ENCODE assay signal across 13 cellular contexts in the genomic region with DNA sequence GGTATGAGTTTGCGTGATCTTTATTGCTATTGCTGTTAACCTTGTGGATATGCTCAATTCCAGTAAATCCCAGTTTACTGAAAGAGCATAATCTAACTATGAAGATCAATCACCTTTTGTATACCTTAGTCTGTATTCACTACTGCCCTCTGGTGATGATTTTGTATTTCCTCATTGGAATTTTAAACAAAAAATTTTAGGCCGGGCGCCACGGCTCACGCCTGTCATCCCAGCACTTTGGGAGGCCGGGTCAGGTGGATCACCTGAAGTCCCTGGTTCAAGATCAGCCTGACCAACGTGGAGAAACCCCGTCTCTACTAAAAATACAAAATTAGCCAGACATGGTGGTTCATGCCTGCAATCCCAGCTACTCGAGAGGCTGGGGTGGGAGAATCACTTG. TPM values are rescaled to one million over a fixed set of nuclear protein-coding genes. Genes with fewer than 3 reads are reported as not detected.
DNase-seq lines count a peak whose midpoint lies in the region; ATAC-seq and TF ChIP-seq lines count a peak whose summit lies in the region.
"Had no signal": no experiment of that assay in that cellular context is flagged by ENCODE, and none has a peak within 500 bp of the region (broad histone marks: within the 10 kb centered on the region; RNA-seq: fewer than 3 reads in every experiment).

No MANE protein-coding gene starts in this region.

- ATAC-seq in body of pancreas, result no peak
- ATAC-seq in GM19035 (IDR thresholded peaks at IDR 0.05; ENCODE audit: unreplicated experiment), result no peak
- ATAC-seq: stimulated activated naive CD8-positive, alpha-beta T cell treated with anti-CD3 and anti-CD28 coated beads, Interleukin-15, amount 100 ng/mL, for 72 hours had no signal

- peak; percentile 18 to 27 for TF ChIP-seq CTCF in Caco-2 (IDR thresholded peaks at IDR 0.05; ENCODE audit: insufficient read depth in 1 of 2, low read depth in 1 of 2, low read length in 1 of 2, severe bottlenecking in 1 of 2, unreplicated experiment in 1 of 2)
- TF ChIP-seq CTCF in HFF-Myc (IDR thresholded peaks at IDR 0.05; ENCODE audit: low read depth, low read length, missing control alignments), result peak; percentile 10
- TF ChIP-seq CTCF in body of pancreas (IDR thresholded peaks at IDR 0.05), result peak in 6 of 7 experiments; percentile 13 to 43 (median 30)
- TF ChIP-seq CTCF in mesothelial cell of epicardium (IDR thresholded peaks at IDR 0.05; ENCODE audit: unreplicated experiment), result peak; percentile 35

- TF ChIP-seq POLR2A in body of pancreas (IDR thresholded peaks at IDR 0.05), result no peak

- H3K36me3 ChIP-seq in Caco-2 (ENCODE audit: control insufficient read depth, insufficient read depth, low read length), result no peaks in the 10 kb centered on the region
- no peaks in the 10 kb centered on the region for H3K36me3 ChIP-seq in body of pancreas (replicated peaks in 1 of 2; ENCODE audit: insufficient read depth in 1 of 2, low read depth in 2 of 2)
- H3K36me3 ChIP-seq in H7 (replicated peaks; ENCODE audit: control insufficient read depth, insufficient read depth, low read length), result no peaks in the 10 kb centered on the region

- H3K4me3 Mint-ChIP-seq in Caco-2 (ENCODE audit: unreplicated experiment) (no peak overlapping the region), mesothelial cell of epicardium (no peak overlapping the region)
- H3K4me3 Mint-ChIP-seq in T-helper 2 cell treated with Interferon-gamma antibody and Interleukin-4, amounts not matched to agents 5 μg/mL and 100 μg/mL, for 36 hours, result no peak overlapping the region
- H3K4me3 Mint-ChIP-seq: stimulated activated naive CD8-positive, alpha-beta T cell treated with anti-CD3 and anti-CD28 coated beads, Interleukin-15, amount 100 ng/mL, for 72 hours had no signal

- peaks cover 8% of the 10 kb centered on the region for H3K4me1 Mint-ChIP-seq in Caco-2 (ENCODE audit: low read depth, unreplicated experiment)
- peaks cover 3% of the 10 kb centered on the region for H3K4me1 Mint-ChIP-seq in mesothelial cell of epicardium
- peaks cover 5% of the 10 kb centered on the region for H3K4me1 Mint-ChIP-seq in T-helper 2 cell treated with Interferon-gamma antibody and Interleukin-4, amounts not matched to agents 5 μg/mL and 100 μg/mL, for 36 hours (ENCODE audit: low read depth)

- no peaks in the 10 kb centered on the region for H3K9me3 ChIP-seq in Caco-2
- H3K9me3 ChIP-seq in body of pancreas, result no peaks in the 10 kb centered on the region

- DNase-seq in Caco-2, result peak in 1 of 2 experiments; percentile 42
- DNase-seq in HFF-Myc (ENCODE audit: extremely low read depth, low read depth), result no peak
- DNase-seq in body of pancreas, result peak in 1 of 4 donors; percentile 18
- no peak for DNase-seq in mesothelial cell of epicardium (ENCODE audit: low spot score in 2 of 2, unreplicated experiment in 2 of 2)
- no peak for DNase-seq in T-helper 2 cell treated with Interferon-gamma antibody and Interleukin-4, amounts not matched to agents 5 μg/mL and 100 μg/mL, for 36 hours (ENCODE audit: low spot score)
- DNase-seq in DMS153 (lab: John Stamatoyannopoulos, UW), result no peak
- no peak for DNase-seq in H7
- DNase-seq: activated CD4-positive, CD25-positive, alpha-beta regulatory T cell treated with anti-CD3 and anti-CD28 coated beads, Interleukin-2, amount 50 U/mL, for 72 hours; activated gamma-delta T cell; cortex of kidney; NCI-H1105 treated with DMSO at 0.1 percent for 48 hours; stimulated activated naive CD8-positive, alpha-beta T cell treated with anti-CD3 and anti-CD28 coated beads, Interleukin-15, amount 100 ng/mL, for 72 hours had no signal

- H3K4me3 ChIP-seq in Caco-2 (ENCODE audit: low read depth, low read length) (no peak overlapping the region), HFF-Myc (replicated peaks; ENCODE audit: low read depth, low read length) (no peak overlapping the region), body of pancreas (no peak overlapping the region), H7 (ENCODE audit: insufficient read depth, low read depth, low read length) (no peak overlapping the region)

- H3K27ac Mint-ChIP-seq in Caco-2 (ENCODE audit: unreplicated experiment) (no peak overlapping the region), mesothelial cell of epicardium (no peak overlapping the region)
- no peak overlapping the region for H3K27ac Mint-ChIP-seq in T-helper 2 cell treated with Interferon-gamma antibody and Interleukin-4, amounts not matched to agents 5 μg/mL and 100 μg/mL, for 36 hours
- H3K27ac Mint-ChIP-seq: stimulated activated naive CD8-positive, alpha-beta T cell treated with anti-CD3 and anti-CD28 coated beads, Interleukin-15, amount 100 ng/mL, for 72 hours had no signal

- H3K4me1 ChIP-seq in Caco-2 (no peaks in the 10 kb centered on the region), body of pancreas (peaks cover 22% of the 10 kb centered on the region)

- CTCF ChIA-PET in Caco-2 (lab: Charles Lee), result no interaction called here

- no peak overlapping the region for H3K27ac ChIP-seq in body of pancreas

- 43 to 49% methylated on average over 9 of the region's 9 CpGs for WGBS in body of pancreas, 2 donors

- no TSS peak for BruUV-seq in Caco-2 (replicated peaks; lab: Mats Ljungman, UMichigan)

- H3K27me3 Mint-ChIP-seq in Caco-2 (ENCODE audit: insufficient read depth, unreplicated experiment), result no peaks in the 10 kb centered on the region
- H3K27me3 Mint-ChIP-seq in mesothelial cell of epicardium (ENCODE audit: low read depth), result no peaks in the 10 kb centered on the region
- H3K27me3 Mint-ChIP-seq in T-helper 2 cell treated with Interferon-gamma antibody and Interleukin-4, amounts not matched to agents 5 μg/mL and 100 μg/mL, for 36 hours (ENCODE audit: low read depth), result no peaks in the 10 kb centered on the region
- H3K27me3 Mint-ChIP-seq: stimulated activated naive CD8-positive, alpha-beta T cell treated with anti-CD3 and anti-CD28 coated beads, Interleukin-15, amount 100 ng/mL, for 72 hours had no signal

- intact Hi-C loops in Caco-2 (cut with micrococcal nuclease; ENCODE audit: unreplicated experiment) (no loop called here), body of pancreas (cut with DNase I) (no loop called here)

- POLR2A ChIA-PET in Caco-2 (lab: Charles Lee), result interaction anchor here (0.7 kb wide), 1 partner anchor 1110 kb away, joined by 6 read pairs; no protein-coding TSS in a partner anchor

- no peaks in the 10 kb centered on the region for H3K27me3 ChIP-seq in Caco-2 (replicated peaks; ENCODE audit: control insufficient read depth, insufficient read depth, low read length)
- no peaks in the 10 kb centered on the region for H3K27me3 ChIP-seq in body of pancreas
- no peaks in the 10 kb centered on the region for H3K27me3 ChIP-seq in H7 (ENCODE audit: control insufficient read depth, insufficient read depth, low read length)

- peaks cover 8% of the 10 kb centered on the region for H3K9me3 Mint-ChIP-seq in Caco-2 (ENCODE audit: unreplicated experiment)
- no peaks in the 10 kb centered on the region for H3K9me3 Mint-ChIP-seq in mesothelial cell of epicardium
- no peaks in the 10 kb centered on the region for H3K9me3 Mint-ChIP-seq in T-helper 2 cell treated with Interferon-gamma antibody and Interleukin-4, amounts not matched to agents 5 μg/mL and 100 μg/mL, for 36 hours
- H3K9me3 Mint-ChIP-seq: stimulated activated naive CD8-positive, alpha-beta T cell treated with anti-CD3 and anti-CD28 coated beads, Interleukin-15, amount 100 ng/mL, for 72 hours had no signal

- H3K36me3 Mint-ChIP-seq in Caco-2 (ENCODE audit: insufficient read depth, unreplicated experiment) (peaks cover 9% of the 10 kb centered on the region), mesothelial cell of epicardium (peaks cover 2% of the 10 kb centered on the region)
- no peaks in the 10 kb centered on the region for H3K36me3 Mint-ChIP-seq in T-helper 2 cell treated with Interferon-gamma antibody and Interleukin-4, amounts not matched to agents 5 μg/mL and 100 μg/mL, for 36 hours (ENCODE audit: low read depth)

RNA-seq across cellular contexts. Expression of gene COMMD1, which starts 5.1 kb away (rescaled TPM):
- 50.0 and 56.7 TPM in 2 replicates for total RNA-seq in Caco-2 (2022)
- total RNA-seq in body of pancreas, result 10 to 100 TPM; 19.1 to 37.9 TPM
- 36.1 to 40.3 TPM (median 37.9 TPM) in 3 replicates for total RNA-seq in mesothelial cell of epicardium
- total RNA-seq in H7 (2014; rRNA removed; shearing (Covaris generic)), result 24.5 and 25.3 TPM in 2 replicates

RNA-seq across cellular contexts. Expression of gene CCT4, which starts 22.1 kb away (rescaled TPM):
- total RNA-seq in Caco-2 (2022) (306 and 307 TPM in 2 replicates), body of pancreas (10 to 100 TPM; 33.3 to 67.5 TPM), mesothelial cell of epicardium (153 to 162 TPM (median 161 TPM) in 3 replicates)
- total RNA-seq in H7 (2014; rRNA removed; shearing (Covaris generic)), result 377 and 429 TPM in 2 replicates

RNA-seq across cellular contexts. Expression of gene FAM161A, which starts 56.7 kb away (rescaled TPM):
- total RNA-seq in Caco-2 (2022) (9.1 and 9.8 TPM in 2 replicates), body of pancreas (1 to 10 TPM; 3.0 to 3.1 TPM), mesothelial cell of epicardium (9.3 to 10.8 TPM (median 9.5 TPM) in 3 replicates)
- total RNA-seq in H7 (2014; rRNA removed; shearing (Covaris generic)), result 4.1 and 7.8 TPM in 2 replicates
